Comparison of ENCODE assay signal across 8 cellular contexts in the genomic region with DNA sequence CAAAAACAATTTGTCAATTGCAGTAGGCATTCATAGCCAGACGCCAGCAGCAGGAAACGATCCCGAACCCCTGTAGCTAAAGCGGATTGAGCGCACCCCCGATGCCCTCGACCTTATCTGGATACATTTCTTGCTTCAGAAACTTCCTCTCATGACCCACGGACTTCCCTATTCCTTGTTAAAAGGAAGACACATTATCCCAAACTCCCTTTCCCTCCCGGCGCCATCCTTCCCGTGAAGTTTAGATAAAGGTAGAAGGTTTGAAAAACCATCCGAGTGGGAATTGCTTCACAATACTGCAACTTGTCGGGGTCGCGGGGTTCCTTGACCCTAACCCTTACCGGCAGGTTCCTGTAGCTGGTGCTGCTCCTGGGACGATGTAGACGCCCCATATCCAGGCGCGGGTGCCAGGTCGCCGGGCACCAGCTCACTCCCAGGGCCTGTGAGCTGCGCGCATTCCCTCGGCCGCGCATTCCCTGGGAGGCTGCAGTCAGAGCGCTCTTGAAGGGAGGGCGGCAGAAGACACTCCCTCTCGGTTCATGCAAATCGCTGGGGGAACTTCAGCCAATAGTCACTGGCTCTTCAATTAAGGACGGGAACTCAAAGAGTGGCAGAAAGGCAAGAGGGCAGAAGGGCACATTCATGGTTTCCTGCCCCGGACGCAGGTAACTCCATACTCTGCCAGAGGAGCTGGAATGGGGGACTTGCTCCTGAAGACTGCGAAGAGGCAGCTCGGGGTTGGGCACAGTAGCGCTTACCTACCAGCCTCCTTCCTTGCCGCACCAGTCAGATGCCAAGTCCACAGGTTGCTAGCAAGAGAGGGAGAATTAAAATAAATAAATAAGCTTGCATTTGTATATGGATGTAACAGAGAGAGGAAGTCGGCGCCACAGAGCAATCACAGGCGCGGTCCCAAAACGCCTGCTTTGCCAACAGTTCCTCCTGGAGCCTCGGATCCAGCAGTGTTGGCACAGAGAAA. TPM values are rescaled to one million over a fixed set of nuclear protein-coding genes. Genes with fewer than 3 reads are reported as not detected.
DNase-seq lines count a peak whose midpoint lies in the region; ATAC-seq and TF ChIP-seq lines count a peak whose summit lies in the region.

No MANE protein-coding gene starts in this region.

- TF ChIP-seq CTCF in chondrocyte (IDR thresholded peaks at IDR 0.05) (no peak), left lung (IDR thresholded peaks at IDR 0.05) (no peak), tibial nerve (IDR thresholded peaks at IDR 0.05) (no peak)

- no peak for TF ChIP-seq POLR2A in tibial nerve (IDR thresholded peaks at IDR 0.05)

- peak overlapping the region; percentile 48 to 70 for H3K27ac ChIP-seq in left lung
- H3K27ac ChIP-seq in tibial nerve = no peak overlapping the region

- ATAC-seq in left lung (peak; percentile 93), GM21723 (IDR thresholded peaks at IDR 0.05; ENCODE audit: unreplicated experiment) (no peak)

- H3K4me1 ChIP-seq in left lung = no peaks in the 10 kb centered on the region
- H3K4me1 ChIP-seq in tibial nerve = peaks cover 0 to 25% (median 0%) of the 10 kb centered on the region in 4 donors

- H3K27me3 Mint-ChIP-seq in chondrocyte (ENCODE audit: low read depth) = peaks cover 42% of the 10 kb centered on the region

- H3K4me3 Mint-ChIP-seq in chondrocyte (ENCODE audit: unreplicated experiment) = peak overlapping the region; percentile 74

- intact Hi-C loops in left lung (cut with DNase I) = no loop called here

- no peaks in the 10 kb centered on the region for H3K9me3 Mint-ChIP-seq in chondrocyte (ENCODE audit: low read depth)

- WGBS in tibial nerve, 2 donors = 8 to 9% methylated on average over 39 to 40 of the region's 44 CpGs

- no peaks in the 10 kb centered on the region for H3K36me3 Mint-ChIP-seq in chondrocyte (ENCODE audit: low read depth)

- TF ChIP-seq EP300 in tibial nerve (IDR thresholded peaks at IDR 0.05) = no peak

- H3K9me3 ChIP-seq in left lung (no peaks in the 10 kb centered on the region), tibial nerve (no peaks in the 10 kb centered on the region)

- peaks cover 18 to 39% of the 10 kb centered on the region in 2 donors for H3K27me3 ChIP-seq in left lung
- H3K27me3 ChIP-seq in tibial nerve = peaks cover 0 to 18% of the 10 kb centered on the region in 2 donors

- H3K36me3 ChIP-seq in left lung (no peaks in the 10 kb centered on the region), tibial nerve (no peaks in the 10 kb centered on the region)

- peak overlapping the region; percentile 25 to 33 for H3K4me3 ChIP-seq in left lung
- H3K4me3 ChIP-seq in tibial nerve = peak overlapping the region in 3 of 4 donors; percentile 28 to 41 (median 35)

- H3K4me1 Mint-ChIP-seq in chondrocyte (ENCODE audit: low read depth) = peaks cover 34% of the 10 kb centered on the region

- H3K27ac Mint-ChIP-seq in chondrocyte (ENCODE audit: unreplicated experiment) = no peak overlapping the region

- peak; percentile 26 for DNase-seq in CMK (ENCODE audit: low read depth)
- peak; percentile 18 for DNase-seq in NCI-H2227 treated with DMSO at 0.1 percent for 48 hours (lab: John Stamatoyannopoulos, UW)
- DNase-seq in chondrocyte (ENCODE audit: low spot score) = peak; percentile 79
- DNase-seq in left lung = peak; percentile 66 to 86
- no peak for DNase-seq in tibial nerve (ENCODE audit: low spot score in 2 of 2)
- DNase-seq in LoVo (ENCODE audit: low spot score) = no peak
- no peak for DNase-seq in RKO (ENCODE audit: low spot score)

RNA-seq across cellular contexts. Expression of gene PCDH20, which starts 0.7 kb away (rescaled TPM):
- total RNA-seq in chondrocyte = 0.10 to 0.19 TPM (median 0.15 TPM) in 3 replicates
- 10 to 100 TPM in 1 of 2 donors, 1 to 10 TPM in 1; 2.7 to 32.7 TPM for total RNA-seq in left lung
- 1 to 10 TPM in 1 of 4 donors, under 1 TPM in 3; 0.21 to 2.0 (median 0.48) TPM for total RNA-seq in tibial nerve

Comparison
In these comparisons a context has a peak if more than half of its experiments do, and no peak if none do; other contexts are left out.
1. DNase-seq: peak in CMK (single experiment), NCI-H2227 treated with DMSO at 0.1 percent for 48 hours (single experiment), chondrocyte (single experiment) and left lung (2 of 2); none in tibial nerve (0 of 2), LoVo (single experiment) and RKO (single experiment).
2. H3K27ac ChIP-seq: peak in left lung (2 of 2); none in tibial nerve (0 of 4).